Comparison of ENCODE assay signal across 8 cellular contexts in the genomic region with DNA sequence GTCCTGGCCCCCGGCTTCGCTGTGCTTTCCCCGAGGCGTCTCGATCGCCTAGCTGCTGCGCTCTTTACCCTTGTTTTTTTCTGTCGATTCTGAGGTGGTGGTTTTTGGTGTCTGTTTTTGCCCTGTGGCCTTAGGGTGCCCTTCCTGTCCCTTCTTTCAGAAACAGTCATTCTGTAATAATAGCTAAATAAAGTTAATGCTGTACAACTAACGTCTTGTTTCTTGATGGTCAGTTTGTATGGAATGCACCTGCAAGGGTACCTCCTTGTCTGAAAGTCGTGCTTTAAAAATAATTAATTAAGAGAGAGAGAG. TPM values are rescaled to one million over a fixed set of nuclear protein-coding genes. Genes with fewer than 3 reads are reported as not detected.
DNase-seq lines count a peak whose midpoint lies in the region; ATAC-seq and TF ChIP-seq lines count a peak whose summit lies in the region.

No MANE protein-coding gene starts in this region.

- TF ChIP-seq CTCF in DND-41 (IDR thresholded peaks at IDR 0.05; ENCODE audit: borderline replicate concordance, extremely low read depth, low read length, poor library complexity, severe bottlenecking), result no peak
- no peak for TF ChIP-seq CTCF in adrenal gland (IDR thresholded peaks at IDR 0.05)

- intact Hi-C loops in adrenal gland (cut with DNase I), result no loop called here

- H3K27ac ChIP-seq in DND-41 (ENCODE audit: low read length), result peak overlapping the region; percentile 97
- H3K27ac ChIP-seq in adrenal gland, result peak overlapping the region in 4 of 5 donors; percentile 76 to 89 (median 82)
- H3K27ac ChIP-seq in mesenchymal stem cell (ENCODE audit: low read length, poor library complexity, severe bottlenecking), result no peak overlapping the region

- H3K9me3 ChIP-seq in DND-41 (ENCODE audit: insufficient read depth, low read length, severe bottlenecking), result no peaks in the 10 kb centered on the region
- H3K9me3 ChIP-seq in adrenal gland (replicated peaks in 1 of 3), result no peaks in the 10 kb centered on the region
- H3K9me3 ChIP-seq in mesenchymal stem cell (ENCODE audit: control insufficient read depth, low read length), result no peaks in the 10 kb centered on the region

- peaks cover 20% of the 10 kb centered on the region for H4K20me1 ChIP-seq in DND-41 (ENCODE audit: insufficient read depth, low read length)

- DNase-seq in DND-41 (no peak), adrenal gland (no peak), mesenchymal stem cell (no peak), left lobe of liver (ENCODE audit: low spot score) (no peak), putamen (ENCODE audit: low spot score) (no peak), medulla oblongata (ENCODE audit: extremely low spot score) (no peak)

- H3K79me2 ChIP-seq in DND-41 (ENCODE audit: insufficient read depth, low read length), result peaks cover 57% of the 10 kb centered on the region

- peak overlapping the region; percentile 35 to 87 for H3K18ac ChIP-seq in mesenchymal stem cell (ENCODE audit: low read depth in 1 of 2, low read length in 2 of 2)

- peak overlapping the region; percentile 93 for H2BK120ac ChIP-seq in mesenchymal stem cell (ENCODE audit: low read depth, low read length)

- no peak for TF ChIP-seq POLR2A in adrenal gland (IDR thresholded peaks at IDR 0.05)

- H4K91ac ChIP-seq in mesenchymal stem cell (ENCODE audit: low read length), result peak overlapping the region; percentile 52

- peak overlapping the region in 1 of 2 experiments; percentile 47 for H2BK12ac ChIP-seq in mesenchymal stem cell (ENCODE audit: low read length in 2 of 2)

- peak overlapping the region; percentile 69 for H3K4me2 ChIP-seq in DND-41 (ENCODE audit: insufficient read depth, low read length)
- H3K4me2 ChIP-seq in mesenchymal stem cell (ENCODE audit: low read length, poor library complexity, severe bottlenecking), result peak overlapping the region; percentile 69

- H2AK5ac ChIP-seq in mesenchymal stem cell (ENCODE audit: low read length, severe bottlenecking), result no peak overlapping the region

- H2BK5ac ChIP-seq in mesenchymal stem cell (ENCODE audit: low read depth, low read length, poor library complexity, severe bottlenecking), result no peak overlapping the region

- H3K23ac ChIP-seq in mesenchymal stem cell (ENCODE audit: low read length in 2 of 2), result no peak overlapping the region

- H2AFZ ChIP-seq in DND-41 (ENCODE audit: low read depth, low read length) (peak overlapping the region; percentile 99), mesenchymal stem cell (ENCODE audit: low read depth, low read length) (peak overlapping the region; percentile 6)

- H3K79me1 ChIP-seq in mesenchymal stem cell (replicated peaks; ENCODE audit: low read length, poor library complexity, severe bottlenecking), result peaks cover 1% of the 10 kb centered on the region

- WGBS in adrenal gland, 4 donors, result 0 to 1% (median 1%) methylated on average over 7 to 10 of the region's 10 CpGs
- WGBS in mesenchymal stem cell, result 0% methylated on average over 2 of the region's 10 CpGs

- H3K14ac ChIP-seq in mesenchymal stem cell (ENCODE audit: low read length in 2 of 2), result no peak overlapping the region

- no peak for ATAC-seq in DND-41 (ENCODE audit: insufficient read depth, low read depth)
- ATAC-seq in HG02981 (IDR thresholded peaks at IDR 0.05; ENCODE audit: unreplicated experiment), result peak; percentile 36
- no peak for ATAC-seq in left lobe of liver
- ATAC-seq in HG02884 (IDR thresholded peaks at IDR 0.05; ENCODE audit: unreplicated experiment), result no peak

- peaks cover 33% of the 10 kb centered on the region for H3K36me3 ChIP-seq in DND-41 (ENCODE audit: insufficient read depth, low read length)
- peaks cover 0 to 8% of the 10 kb centered on the region in 2 donors for H3K36me3 ChIP-seq in adrenal gland (replicated peaks in 1 of 2)
- peaks cover 0 to 20% of the 10 kb centered on the region in 2 experiments for H3K36me3 ChIP-seq in mesenchymal stem cell (ENCODE audit: control insufficient read depth in 1 of 2, insufficient read depth in 2 of 2, low read depth in 1 of 2, low read length in 2 of 2)

- H3K4me3 ChIP-seq in DND-41 (ENCODE audit: low read depth in 1 of 2, low read length in 2 of 2) (peak overlapping the region; percentile 73 to 97), adrenal gland (peak overlapping the region; percentile 60 to 95 (median 76)), mesenchymal stem cell (ENCODE audit: insufficient read depth in 1 of 2, low read depth in 1 of 2, low read length in 2 of 2) (peak overlapping the region; percentile 79 to 95)

- H3K27me3 ChIP-seq in DND-41 (ENCODE audit: insufficient read depth, low read length, poor library complexity), result no peaks in the 10 kb centered on the region
- no peaks in the 10 kb centered on the region for H3K27me3 ChIP-seq in adrenal gland
- H3K27me3 ChIP-seq in mesenchymal stem cell (ENCODE audit: control insufficient read depth in 1 of 2, insufficient read depth in 1 of 2, low read length in 2 of 2), result no peaks in the 10 kb centered on the region

- peak overlapping the region; percentile 92 for H3K9ac ChIP-seq in DND-41 (ENCODE audit: low read depth, low read length)
- peak overlapping the region; percentile 97 for H3K9ac ChIP-seq in mesenchymal stem cell (ENCODE audit: low read length)

- H2BK15ac ChIP-seq in mesenchymal stem cell (ENCODE audit: low read depth, poor library complexity, severe bottlenecking), result peak overlapping the region; percentile 99

- peak overlapping the region in 1 of 2 experiments; percentile 5 for H3K4ac ChIP-seq in mesenchymal stem cell (ENCODE audit: low read depth in 1 of 2, low read length in 2 of 2)

- peaks cover 35% of the 10 kb centered on the region for H3K4me1 ChIP-seq in DND-41 (ENCODE audit: insufficient read depth, low read length)
- H3K4me1 ChIP-seq in adrenal gland (replicated peaks in 1 of 2), result peaks cover 16 to 36% of the 10 kb centered on the region in 2 donors
- H3K4me1 ChIP-seq in mesenchymal stem cell (ENCODE audit: control insufficient read depth, insufficient read depth, low read depth, low read length), result no peaks in the 10 kb centered on the region

- H4K8ac ChIP-seq in mesenchymal stem cell (ENCODE audit: low read length), result peak overlapping the region; percentile 99

RNA-seq across cellular contexts. Expression of a gene that starts 0.7 kb away (rescaled TPM):
- total RNA-seq in adrenal gland, result 10 to 100 TPM; 28.5 to 77.9 (median 57.8) TPM
- 10 to 100 TPM; 44.3 to 76.0 (median 66.2) TPM for polyA plus RNA-seq in adrenal gland
- polyA plus RNA-seq in mesenchymal stem cell (2013, experiment 1 of 2), result 75.9 TPM
- polyA plus RNA-seq in mesenchymal stem cell (2013, experiment 2 of 2), result 80.0 TPM
- total RNA-seq in left lobe of liver, result 13.4 TPM

RNA-seq across cellular contexts. Expression of a gene that starts 12.3 kb away (rescaled TPM):
- total RNA-seq in adrenal gland (10 to 100 TPM; 18.3 to 34.9 (median 29.0) TPM), left lobe of liver (9.4 TPM)
- 10 to 100 TPM in 1 of 3 donors, 1 to 10 TPM in 2; 5.2 to 25.9 (median 5.8) TPM for polyA plus RNA-seq in adrenal gland
- 9.8 TPM for polyA plus RNA-seq in mesenchymal stem cell (2013, experiment 1 of 2)
- 10.4 TPM for polyA plus RNA-seq in mesenchymal stem cell (2013, experiment 2 of 2)
